ENCODE assay signal across 23 cellular contexts in genomic region chr6:131349199-131349598, GRCh38.
"Had no signal": no experiment of that assay in that cellular context is flagged by ENCODE, and none has a peak within 500 bp of the region (broad histone marks: within the 10 kb centered on the region; RNA-seq: fewer than 3 reads in every experiment).

No MANE protein-coding gene starts in this region.

- H3K27ac Mint-ChIP-seq: IgD-negative memory B cell had no signal

- H3K36me3 ChIP-seq: Peyer's patch, SJCRH30 had no signal

- H3K9me3 ChIP-seq: Peyer's patch, SJCRH30 had no signal

- H3K4me3 Mint-ChIP-seq: IgD-negative memory B cell had no signal

- H3K4me2 ChIP-seq: PC-9 had no signal

- H3K27ac ChIP-seq: PC-9, Peyer's patch, SJCRH30 had no signal

- H3K27me3 ChIP-seq: Peyer's patch, SJCRH30 had no signal

- DNase-seq: MV-4-11; NCI-H1048; NCI-H1105; NCI-H146; NCI-H1694 treated with DMSO at 0.1 percent for 48 hours; NCI-H1930; NCI-H2081; NCI-H2107; NCI-H2227 treated with DMSO at 0.1 percent for 48 hours; NCI-H524; NCI-H526 treated with DMSO at 0.1 percent for 48 hours; NCI-H774; NK-92 treated with Interleukin-12 subunit alpha and Interleukin-12 subunit beta, amount 100 ng/mL, for 24 hours; OCI-M1; PC-9; Peyer's patch; SHP77 treated with DMSO at 0.1 percent for 48 hours; SJCRH30; T-helper 1 cell had no signal

- ATAC-seq: K562, Right ventricle myocardium inferior, SK-N-SH treated with all-trans-retinoic acid at 6 μM for 48 hours had no signal

- H3K4me1 ChIP-seq: Peyer's patch, SJCRH30 had no signal

- H3K36me3 Mint-ChIP-seq: IgD-negative memory B cell had no signal

- FAIRE-seq: K562 had no signal

- H3K9me3 Mint-ChIP-seq: IgD-negative memory B cell had no signal

- H3K4me3 ChIP-seq: K562, PC-9, Peyer's patch, SJCRH30 had no signal
